Comparison of ENCODE assay signal across 1 cellular context in genomic region chr15:81314378-81314777, GRCh38.
TF ChIP-seq lines count a peak whose summit lies in the region.

No MANE protein-coding gene starts in this region.

TF ChIP-seq in IMR-90, 13 proteins besides CTCF, POLR2A, EP300 and RAD21:
- TF ChIP-seq CHD1 (IDR thresholded peaks at IDR 0.05; ENCODE audit: low read depth, low read length): no peak
- no peak for TF ChIP-seq BHLHE40 (IDR thresholded peaks at IDR 0.05; ENCODE audit: low read depth, low read length)
- no peak for TF ChIP-seq CEBPB (IDR thresholded peaks at IDR 0.05; ENCODE audit: low read depth, low read length)
- no peak for TF ChIP-seq MAFK (IDR thresholded peaks at IDR 0.05; ENCODE audit: low read depth, low read length)
- TF ChIP-seq MXI1 (IDR thresholded peaks at IDR 0.05; ENCODE audit: borderline replicate concordance, low read depth, low read length): no peak
- no peak for TF ChIP-seq RCOR1 (IDR thresholded peaks at IDR 0.05; ENCODE audit: insufficient replicate concordance, low read length)
- no peak for TF ChIP-seq SMC3 (IDR thresholded peaks at IDR 0.05; ENCODE audit: low read depth, low read length)
- TF ChIP-seq RFX5 (IDR thresholded peaks at IDR 0.05; ENCODE audit: low read depth, low read length): no peak
- TF ChIP-seq FOS (IDR thresholded peaks at IDR 0.05; ENCODE audit: low read depth, low read length): no peak
- no peak for TF ChIP-seq NFE2L2 (IDR thresholded peaks at IDR 0.05; ENCODE audit: low read depth, low read length)
- TF ChIP-seq MAZ (IDR thresholded peaks at IDR 0.05; ENCODE audit: borderline replicate concordance, low read depth, low read length): no peak
- TF ChIP-seq, protein P1, sequence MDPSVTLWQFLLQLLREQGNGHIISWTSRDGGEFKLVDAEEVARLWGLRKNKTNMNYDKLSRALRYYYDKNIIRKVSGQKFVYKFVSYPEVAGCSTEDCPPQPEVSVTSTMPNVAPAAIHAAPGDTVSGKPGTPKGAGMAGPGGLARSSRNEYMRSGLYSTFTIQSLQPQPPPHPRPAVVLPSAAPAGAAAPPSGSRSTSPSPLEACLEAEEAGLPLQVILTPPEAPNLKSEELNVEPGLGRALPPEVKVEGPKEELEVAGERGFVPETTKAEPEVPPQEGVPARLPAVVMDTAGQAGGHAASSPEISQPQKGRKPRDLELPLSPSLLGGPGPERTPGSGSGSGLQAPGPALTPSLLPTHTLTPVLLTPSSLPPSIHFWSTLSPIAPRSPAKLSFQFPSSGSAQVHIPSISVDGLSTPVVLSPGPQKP (IDR thresholded peaks at IDR 0.05; ENCODE audit: borderline replicate concordance, low read depth, low read length): no peak
- TF ChIP-seq, protein P2, sequence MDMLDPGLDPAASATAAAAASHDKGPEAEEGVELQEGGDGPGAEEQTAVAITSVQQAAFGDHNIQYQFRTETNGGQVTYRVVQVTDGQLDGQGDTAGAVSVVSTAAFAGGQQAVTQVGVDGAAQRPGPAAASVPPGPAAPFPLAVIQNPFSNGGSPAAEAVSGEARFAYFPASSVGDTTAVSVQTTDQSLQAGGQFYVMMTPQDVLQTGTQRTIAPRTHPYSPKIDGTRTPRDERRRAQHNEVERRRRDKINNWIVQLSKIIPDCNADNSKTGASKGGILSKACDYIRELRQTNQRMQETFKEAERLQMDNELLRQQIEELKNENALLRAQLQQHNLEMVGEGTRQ (IDR thresholded peaks at IDR 0.05; ENCODE audit: low read depth, low read length): no peak
